Comparison of ENCODE assay signal across 14 cellular contexts in the genomic region with DNA sequence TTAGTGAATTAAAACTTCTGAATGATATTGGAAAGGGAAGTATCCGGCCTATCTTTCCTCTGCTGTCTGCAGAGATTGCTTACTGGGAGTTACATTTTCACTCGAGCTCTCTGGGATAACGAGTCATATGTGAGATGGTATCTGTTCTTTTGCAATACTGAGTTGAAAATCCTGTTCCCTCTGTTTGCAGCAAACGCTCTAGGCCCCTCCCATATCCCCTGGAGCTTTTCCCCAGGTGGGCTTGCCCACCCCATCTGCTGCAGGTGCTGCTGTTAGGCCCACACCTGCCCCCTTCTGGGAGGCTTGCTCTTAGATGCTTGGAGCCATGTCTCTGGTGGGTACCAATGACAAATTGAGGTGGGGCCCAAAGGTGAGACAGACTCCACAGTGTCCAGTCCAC. TPM values are rescaled to one million over a fixed set of nuclear protein-coding genes. Genes with fewer than 3 reads are reported as not detected.
DNase-seq lines count a peak whose midpoint lies in the region; ATAC-seq and TF ChIP-seq lines count a peak whose summit lies in the region.
"Had no signal": no experiment of that assay in that cellular context is flagged by ENCODE, and none has a peak within 500 bp of the region (broad histone marks: within the 10 kb centered on the region; RNA-seq: fewer than 3 reads in every experiment).

No MANE protein-coding gene starts in this region.

- peaks cover 21% of the 10 kb centered on the region for H3K4me1 Mint-ChIP-seq in Caco-2 (ENCODE audit: low read depth, unreplicated experiment)
- H3K4me1 Mint-ChIP-seq in HFFc6 (ENCODE audit: low read depth) = peaks cover 74% of the 10 kb centered on the region
- peaks cover 22% of the 10 kb centered on the region for H3K4me1 Mint-ChIP-seq in WTC11
- H3K4me1 Mint-ChIP-seq: activated naive CD8-positive, alpha-beta T cell treated with anti-CD3 and anti-CD28 coated beads for 36 hours had no signal

- H3K27me3 Mint-ChIP-seq in Caco-2 (ENCODE audit: insufficient read depth, unreplicated experiment) = no peaks in the 10 kb centered on the region
- H3K27me3 Mint-ChIP-seq in HFFc6 (ENCODE audit: insufficient read depth) = no peaks in the 10 kb centered on the region
- H3K27me3 Mint-ChIP-seq in WTC11 (ENCODE audit: low read depth) = no peaks in the 10 kb centered on the region
- H3K27me3 Mint-ChIP-seq: activated naive CD8-positive, alpha-beta T cell treated with anti-CD3 and anti-CD28 coated beads for 36 hours had no signal

- POLR2A ChIA-PET in Caco-2 (lab: Charles Lee) = interaction anchor here (0.9 to 1.2 kb wide), 3 partner anchors 9 to 42 kb away, joined by 3 to 6 read pairs (median 4); a partner anchor contains a TSS
- POLR2A ChIA-PET in WTC11 (lab: Charles Lee) = no interaction called here

- H3K36me3 Mint-ChIP-seq in Caco-2 (ENCODE audit: insufficient read depth, unreplicated experiment) (no peaks in the 10 kb centered on the region), HFFc6 (ENCODE audit: low read depth) (peaks cover 5% of the 10 kb centered on the region; the same call in 1 of the 2 replicates), WTC11 (no peaks in the 10 kb centered on the region)
- H3K36me3 Mint-ChIP-seq: activated naive CD8-positive, alpha-beta T cell treated with anti-CD3 and anti-CD28 coated beads for 36 hours; natural killer cell treated with Interleukin-12 subunit alpha and Interleukin-12 subunit beta and Interleukin-15 and Interleukin-18, amount 100 ng/mL, for 72 hours had no signal

- TF ChIP-seq CTCF in Caco-2 (IDR thresholded peaks at IDR 0.05; ENCODE audit: insufficient read depth in 1 of 2, low read depth in 1 of 2, low read length in 1 of 2, severe bottlenecking in 1 of 2, unreplicated experiment in 1 of 2) = peak; percentile 39 to 43
- TF ChIP-seq CTCF in HFFc6 (IDR thresholded peaks at IDR 0.05) = peak; percentile 19; the same call in 1 of the 2 replicates
- no peak for TF ChIP-seq CTCF in WTC11 (IDR thresholded peaks at IDR 0.05)

- ATAC-seq in WTC11 = no peak
- ATAC-seq: natural killer cell treated with Interleukin-12 subunit alpha and Interleukin-12 subunit beta and Interleukin-15 and Interleukin-18, amount 100 ng/mL, for 72 hours had no signal

- H3K9me3 Mint-ChIP-seq in Caco-2 (ENCODE audit: unreplicated experiment) (no peaks in the 10 kb centered on the region), HFFc6 (no peaks in the 10 kb centered on the region), WTC11 (no peaks in the 10 kb centered on the region)
- H3K9me3 Mint-ChIP-seq: activated naive CD8-positive, alpha-beta T cell treated with anti-CD3 and anti-CD28 coated beads for 36 hours; natural killer cell treated with Interleukin-12 subunit alpha and Interleukin-12 subunit beta and Interleukin-15 and Interleukin-18, amount 100 ng/mL, for 72 hours had no signal

- no peaks in the 10 kb centered on the region for H3K36me3 ChIP-seq in Caco-2 (ENCODE audit: control insufficient read depth, insufficient read depth, low read length)
- H3K36me3 ChIP-seq: BLaER1 treated with 17β-estradiol and CSF1 and Interleukin-3, amounts not matched to agents 10 nM and 100 nM; SJSA1 had no signal

- intact Hi-C loops in Caco-2 (cut with micrococcal nuclease; ENCODE audit: unreplicated experiment) = loop anchor here (1.0 to 2.0 kb wide), 4 partner anchors 9 to 140 kb away; a partner anchor contains a TSS

- DNase-seq in Caco-2 (peak; percentile 83 to 86), HFFc6 (no peak), WTC11 (ENCODE audit: low spot score) (no peak), left kidney (ENCODE audit: low read depth, low spot score) (peak; percentile 61), NCI-H1694 treated with DMSO at 0.1 percent for 48 hours (lab: John Stamatoyannopoulos, UW) (no peak), UCSD-AML1 (lab: John Stamatoyannopoulos, UW; ENCODE audit: unreplicated experiment) (no peak), OCI-M1 (lab: John Stamatoyannopoulos, UW) (no peak)
- DNase-seq: activated naive CD8-positive, alpha-beta T cell treated with anti-CD3 and anti-CD28 coated beads for 36 hours; activated T-cell treated with anti-CD3 and anti-CD28 coated beads, Interleukin-2, amount 50 U/mL, for 1 hour; effector CD8-positive, alpha-beta T cell had no signal

- H3K4me1 ChIP-seq in Caco-2 = peaks cover 18% of the 10 kb centered on the region

- no peaks in the 10 kb centered on the region for H3K9me3 ChIP-seq in Caco-2
- H3K9me3 ChIP-seq: BLaER1 treated with 17β-estradiol and CSF1 and Interleukin-3, amounts not matched to agents 10 nM and 100 nM; SJSA1 had no signal

- BruUV-seq in Caco-2 (replicated peaks; lab: Mats Ljungman, UMichigan) = no TSS peak

- H3K4me3 ChIP-seq in Caco-2 (ENCODE audit: low read depth, low read length) = no peak overlapping the region
- H3K4me3 ChIP-seq: BLaER1 treated with 17β-estradiol and CSF1 and Interleukin-3, amounts not matched to agents 10 nM and 100 nM; lung; SJSA1 had no signal

- no peaks in the 10 kb centered on the region for H3K27me3 ChIP-seq in Caco-2 (replicated peaks; ENCODE audit: control insufficient read depth, insufficient read depth, low read length)
- H3K27me3 ChIP-seq: BLaER1 treated with 17β-estradiol and CSF1 and Interleukin-3, amounts not matched to agents 10 nM and 100 nM; SJSA1 had no signal

- H3K4me3 Mint-ChIP-seq in Caco-2 (ENCODE audit: unreplicated experiment) = no peak overlapping the region
- no peak overlapping the region for H3K4me3 Mint-ChIP-seq in HFFc6
- no peak overlapping the region for H3K4me3 Mint-ChIP-seq in WTC11
- H3K4me3 Mint-ChIP-seq: activated naive CD8-positive, alpha-beta T cell treated with anti-CD3 and anti-CD28 coated beads for 36 hours; natural killer cell treated with Interleukin-12 subunit alpha and Interleukin-12 subunit beta and Interleukin-15 and Interleukin-18, amount 100 ng/mL, for 72 hours had no signal

- peak overlapping the region; percentile 29 for H3K27ac Mint-ChIP-seq in Caco-2 (ENCODE audit: unreplicated experiment)
- peak overlapping the region; percentile 90; the same call in 1 of the 2 replicates for H3K27ac Mint-ChIP-seq in HFFc6
- H3K27ac Mint-ChIP-seq in WTC11 = no peak overlapping the region
- H3K27ac Mint-ChIP-seq: activated naive CD8-positive, alpha-beta T cell treated with anti-CD3 and anti-CD28 coated beads for 36 hours; natural killer cell treated with Interleukin-12 subunit alpha and Interleukin-12 subunit beta and Interleukin-15 and Interleukin-18, amount 100 ng/mL, for 72 hours had no signal

- CTCF ChIA-PET in Caco-2 (lab: Charles Lee) (interaction anchor here (0.5 to 1.4 kb wide), 7 partner anchors 9 to 112 kb away, joined by 3 to 19 read pairs (median 8); a partner anchor contains a TSS), WTC11 (lab: Charles Lee) (interaction anchor here (1.5 kb wide), 1 partner anchor 95 kb away, joined by 3 read pairs; no protein-coding TSS in a partner anchor)

TF ChIP-seq in WTC11, 78 proteins besides CTCF, POLR2A, EP300 and RAD21 (continues in another document):
- TF ChIP-seq, protein P1, sequence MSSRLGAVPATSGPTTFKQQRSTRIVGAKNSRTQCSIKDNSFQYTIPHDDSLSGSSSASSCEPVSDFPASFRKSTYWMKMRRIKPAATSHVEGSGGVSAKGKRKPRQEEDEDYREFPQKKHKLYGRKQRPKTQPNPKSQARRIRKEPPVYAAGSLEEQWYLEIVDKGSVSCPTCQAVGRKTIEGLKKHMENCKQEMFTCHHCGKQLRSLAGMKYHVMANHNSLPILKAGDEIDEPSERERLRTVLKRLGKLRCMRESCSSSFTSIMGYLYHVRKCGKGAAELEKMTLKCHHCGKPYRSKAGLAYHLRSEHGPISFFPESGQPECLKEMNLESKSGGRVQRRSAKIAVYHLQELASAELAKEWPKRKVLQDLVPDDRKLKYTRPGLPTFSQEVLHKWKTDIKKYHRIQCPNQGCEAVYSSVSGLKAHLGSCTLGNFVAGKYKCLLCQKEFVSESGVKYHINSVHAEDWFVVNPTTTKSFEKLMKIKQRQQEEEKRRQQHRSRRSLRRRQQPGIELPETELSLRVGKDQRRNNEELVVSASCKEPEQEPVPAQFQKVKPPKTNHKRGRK (CRISPR knock-in tag; IDR thresholded peaks at IDR 0.05; ENCODE audit: borderline replicate concordance) = no peak
- no peak for TF ChIP-seq TCF7 (CRISPR knock-in tag; IDR thresholded peaks at IDR 0.05; ENCODE audit: low read depth)
- TF ChIP-seq EMX1 (CRISPR knock-in tag; IDR thresholded peaks at IDR 0.05) = no peak
- TF ChIP-seq, protein P2, sequence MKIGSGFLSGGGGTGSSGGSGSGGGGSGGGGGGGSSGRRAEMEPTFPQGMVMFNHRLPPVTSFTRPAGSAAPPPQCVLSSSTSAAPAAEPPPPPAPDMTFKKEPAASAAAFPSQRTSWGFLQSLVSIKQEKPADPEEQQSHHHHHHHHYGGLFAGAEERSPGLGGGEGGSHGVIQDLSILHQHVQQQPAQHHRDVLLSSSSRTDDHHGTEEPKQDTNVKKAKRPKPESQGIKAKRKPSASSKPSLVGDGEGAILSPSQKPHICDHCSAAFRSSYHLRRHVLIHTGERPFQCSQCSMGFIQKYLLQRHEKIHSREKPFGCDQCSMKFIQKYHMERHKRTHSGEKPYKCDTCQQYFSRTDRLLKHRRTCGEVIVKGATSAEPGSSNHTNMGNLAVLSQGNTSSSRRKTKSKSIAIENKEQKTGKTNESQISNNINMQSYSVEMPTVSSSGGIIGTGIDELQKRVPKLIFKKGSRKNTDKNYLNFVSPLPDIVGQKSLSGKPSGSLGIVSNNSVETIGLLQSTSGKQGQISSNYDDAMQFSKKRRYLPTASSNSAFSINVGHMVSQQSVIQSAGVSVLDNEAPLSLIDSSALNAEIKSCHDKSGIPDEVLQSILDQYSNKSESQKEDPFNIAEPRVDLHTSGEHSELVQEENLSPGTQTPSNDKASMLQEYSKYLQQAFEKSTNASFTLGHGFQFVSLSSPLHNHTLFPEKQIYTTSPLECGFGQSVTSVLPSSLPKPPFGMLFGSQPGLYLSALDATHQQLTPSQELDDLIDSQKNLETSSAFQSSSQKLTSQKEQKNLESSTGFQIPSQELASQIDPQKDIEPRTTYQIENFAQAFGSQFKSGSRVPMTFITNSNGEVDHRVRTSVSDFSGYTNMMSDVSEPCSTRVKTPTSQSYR (CRISPR knock-in tag; IDR thresholded peaks at IDR 0.05) = no peak
- TF ChIP-seq NR2C2 (CRISPR knock-in tag; IDR thresholded peaks at IDR 0.05) = no peak
- TF ChIP-seq, protein P3, sequence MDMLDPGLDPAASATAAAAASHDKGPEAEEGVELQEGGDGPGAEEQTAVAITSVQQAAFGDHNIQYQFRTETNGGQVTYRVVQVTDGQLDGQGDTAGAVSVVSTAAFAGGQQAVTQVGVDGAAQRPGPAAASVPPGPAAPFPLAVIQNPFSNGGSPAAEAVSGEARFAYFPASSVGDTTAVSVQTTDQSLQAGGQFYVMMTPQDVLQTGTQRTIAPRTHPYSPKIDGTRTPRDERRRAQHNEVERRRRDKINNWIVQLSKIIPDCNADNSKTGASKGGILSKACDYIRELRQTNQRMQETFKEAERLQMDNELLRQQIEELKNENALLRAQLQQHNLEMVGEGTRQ (CRISPR knock-in tag; IDR thresholded peaks at IDR 0.05) = no peak
- TF ChIP-seq ZNF423 (CRISPR knock-in tag; IDR thresholded peaks at IDR 0.05) = peak; percentile 68

RNA-seq across cellular contexts. Expression of a gene that starts 42.7 kb away (rescaled TPM):
- total RNA-seq in Caco-2 (2022) (27.5 and 33.2 TPM in 2 replicates), WTC11 (2021) (15.3 to 17.3 TPM (median 15.9 TPM) in 3 replicates)
- 10 to 100 TPM; 25.4 to 44.5 (median 41.5) TPM for total RNA-seq in HFFc6 (2021; fragmentation: NEBNext Ultra II Directional; extraction: Animal tissue kit (Norgen Biotek cat#: 25700))

Comparison
In these comparisons a context has a peak if more than half of its experiments do, and no peak if none do; other contexts are left out.
1. DNase-seq: peak in Caco-2 (2 of 2) and left kidney (single experiment); none in HFFc6 (single experiment), WTC11 (single experiment), NCI-H1694 treated with DMSO at 0.1 percent for 48 hours (single experiment), UCSD-AML1 (single experiment) and OCI-M1 (single experiment).